Comparison of ENCODE assay signal across 23 cellular contexts in the genomic region with DNA sequence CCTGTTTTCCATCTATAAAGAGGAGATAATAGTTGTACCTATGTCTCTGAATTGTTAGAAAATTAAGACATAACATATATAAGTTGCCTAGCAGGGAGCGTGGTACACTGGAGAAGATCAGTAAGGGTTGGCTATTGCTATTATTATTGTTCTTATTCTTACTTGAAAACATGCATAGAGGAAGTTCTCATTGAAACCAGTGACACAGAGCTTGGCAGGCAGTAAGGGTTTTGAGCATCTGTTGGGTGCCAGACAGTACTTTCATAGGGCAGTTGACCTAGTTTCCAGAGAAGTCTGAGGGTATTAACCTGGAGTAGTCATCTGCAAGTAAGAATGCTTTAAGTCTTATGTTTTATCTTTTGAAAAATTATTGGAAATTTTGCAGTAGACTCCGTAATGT. TPM values are rescaled to one million over a fixed set of nuclear protein-coding genes. Genes with fewer than 3 reads are reported as not detected.
DNase-seq lines count a peak whose midpoint lies in the region; ATAC-seq and TF ChIP-seq lines count a peak whose summit lies in the region.
"Had no signal": no experiment of that assay in that cellular context is flagged by ENCODE, and none has a peak within 500 bp of the region (broad histone marks: within the 10 kb centered on the region; RNA-seq: fewer than 3 reads in every experiment).

No MANE protein-coding gene starts in this region.

- DNase-seq in GM12865 (ENCODE audit: low read depth) = peak; percentile 52
- peak; percentile 33 for DNase-seq in medulla oblongata (ENCODE audit: extremely low spot score)
- no peak for DNase-seq in iPS-NIHi7 (ENCODE audit: extremely low spot score)
- no peak for DNase-seq in neural progenitor cell (ENCODE audit: low spot score)
- DNase-seq: Calu3; heart left ventricle; IMR-90; left colon; naive B cell; NCI-H1436 treated with DMSO at 0.1 percent for 48 hours; NCI-H226; occipital lobe; SHP77; small intestine; stimulated activated CD4-positive, alpha-beta T cell treated with anti-CD3 and anti-CD28 coated beads, Interleukin-1b, Interleukin-23, amount 100 ng/mL, for 48 hours; T-helper 9 cell had no signal

- H3K36me3 ChIP-seq in BLaER1 = no peaks in the 10 kb centered on the region
- H3K36me3 ChIP-seq in neural progenitor cell = no peaks in the 10 kb centered on the region
- H3K36me3 ChIP-seq: heart left ventricle had no signal

- TF ChIP-seq CTCF in GM12865 (IDR thresholded peaks at IDR 0.05; ENCODE audit: insufficient read depth, low read depth, low read length, missing control alignments) (no peak), neural progenitor cell (IDR thresholded peaks at IDR 0.05) (no peak)

- H3K27me3 Mint-ChIP-seq in activated T-helper 17 cell treated with anti-CD3 and anti-CD28 coated beads, Interleukin-2, amount 50 U/mL, for 72 hours = no peaks in the 10 kb centered on the region
- H3K27me3 Mint-ChIP-seq in neural progenitor cell (ENCODE audit: insufficient read depth, low read depth) = no peaks in the 10 kb centered on the region
- H3K27me3 Mint-ChIP-seq: activated naive CD8-positive, alpha-beta T cell; naive B cell had no signal

- H3K4me3 ChIP-seq in BLaER1 (no peak overlapping the region), GM12865 (ENCODE audit: low read depth, low read length) (no peak overlapping the region), neural progenitor cell (no peak overlapping the region)
- H3K4me3 ChIP-seq: heart left ventricle had no signal

- no peak overlapping the region for H2AFZ ChIP-seq in neural progenitor cell (replicated peaks)

- H3F3A ChIP-seq in neural progenitor cell (ENCODE audit: low read depth) = no peaks in the 10 kb centered on the region

- no peaks in the 10 kb centered on the region for H3K9me3 Mint-ChIP-seq in activated T-helper 17 cell treated with anti-CD3 and anti-CD28 coated beads, Interleukin-2, amount 50 U/mL, for 72 hours
- peaks cover under 1% of the 10 kb centered on the region for H3K9me3 Mint-ChIP-seq in neural progenitor cell
- H3K9me3 Mint-ChIP-seq: WTC11 had no signal

- H3K9me3 ChIP-seq in BLaER1 = no peaks in the 10 kb centered on the region; the same call in 1 of the 2 replicates
- H3K9me3 ChIP-seq in neural progenitor cell (ENCODE audit: low read depth) = no peaks in the 10 kb centered on the region

- H3K79me2 ChIP-seq in neural progenitor cell (ENCODE audit: low read depth) = no peaks in the 10 kb centered on the region

- no peak overlapping the region for H3K27ac Mint-ChIP-seq in activated T-helper 17 cell treated with anti-CD3 and anti-CD28 coated beads, Interleukin-2, amount 50 U/mL, for 72 hours
- no peak overlapping the region for H3K27ac Mint-ChIP-seq in neural progenitor cell
- H3K27ac Mint-ChIP-seq: activated naive CD8-positive, alpha-beta T cell; activated T-helper 1 cell treated with anti-CD3 and anti-CD28 coated beads, Interleukin-12 subunit alpha, Interleukin-12 subunit beta, Interleukin-2, Interleukin-4 antibody, amounts not matched to agents 30 ng/mL and 10 ng/mL and 1 ng/mL, durations not matched to agents 14 hours and 24 hours and 36 hours; WTC11 had no signal

- H3K4me2 ChIP-seq in BLaER1 (peak overlapping the region; percentile 77), neural progenitor cell (no peak overlapping the region)

- H3K36me3 Mint-ChIP-seq in activated T-helper 17 cell treated with anti-CD3 and anti-CD28 coated beads, Interleukin-2, amount 50 U/mL, for 72 hours (ENCODE audit: low read depth) = no peaks in the 10 kb centered on the region
- H3K36me3 Mint-ChIP-seq in neural progenitor cell = no peaks in the 10 kb centered on the region
- H3K36me3 Mint-ChIP-seq: WTC11 had no signal

- no peak overlapping the region for H3K4me3 Mint-ChIP-seq in activated T-helper 17 cell treated with anti-CD3 and anti-CD28 coated beads, Interleukin-2, amount 50 U/mL, for 72 hours
- no peak overlapping the region for H3K4me3 Mint-ChIP-seq in neural progenitor cell
- H3K4me3 Mint-ChIP-seq: activated naive CD8-positive, alpha-beta T cell; activated T-helper 1 cell treated with anti-CD3 and anti-CD28 coated beads, Interleukin-12 subunit alpha, Interleukin-12 subunit beta, Interleukin-2, Interleukin-4 antibody, amounts not matched to agents 30 ng/mL and 10 ng/mL and 1 ng/mL, durations not matched to agents 14 hours and 24 hours and 36 hours; naive B cell; WTC11 had no signal

- no peak overlapping the region for H3K9ac ChIP-seq in BLaER1
- no peak overlapping the region for H3K9ac ChIP-seq in neural progenitor cell

- H4K20me1 ChIP-seq in BLaER1 (no peaks in the 10 kb centered on the region), neural progenitor cell (ENCODE audit: low read depth) (no peaks in the 10 kb centered on the region)

- H3K27me3 ChIP-seq in BLaER1 = no peaks in the 10 kb centered on the region
- no peaks in the 10 kb centered on the region for H3K27me3 ChIP-seq in neural progenitor cell
- H3K27me3 ChIP-seq: heart left ventricle had no signal

- H3K4me1 Mint-ChIP-seq in activated T-helper 17 cell treated with anti-CD3 and anti-CD28 coated beads, Interleukin-2, amount 50 U/mL, for 72 hours = peaks cover 11% of the 10 kb centered on the region
- H3K4me1 Mint-ChIP-seq in neural progenitor cell = no peaks in the 10 kb centered on the region
- H3K4me1 Mint-ChIP-seq: naive B cell, WTC11 had no signal

- peaks cover 48% of the 10 kb centered on the region for H3K4me1 ChIP-seq in BLaER1
- no peaks in the 10 kb centered on the region for H3K4me1 ChIP-seq in neural progenitor cell

- peak; percentile 53 for ATAC-seq in activated T-helper 17 cell treated with anti-CD3 and anti-CD28 coated beads, Interleukin-2, amount 50 U/mL, for 72 hours (replicated peaks)
- no peak for ATAC-seq in HG03095 (IDR thresholded peaks at IDR 0.05; ENCODE audit: unreplicated experiment)
- ATAC-seq: heart left ventricle, left colon, WTC11 had no signal

- H3K27ac ChIP-seq in BLaER1 (no peak overlapping the region), neural progenitor cell (no peak overlapping the region)
- H3K27ac ChIP-seq: C4-2B, heart left ventricle had no signal

RNA-seq across cellular contexts. Expression of a gene that starts 13.3 kb away (rescaled TPM):
- total RNA-seq in activated T-helper 17 cell treated with anti-CD3 and anti-CD28 coated beads, Interleukin-2, amount 50 U/mL, for 72 hours = 10 to 100 TPM; 29.7 to 51.5 TPM
- 11.2 and 15.8 TPM in 2 replicates for total RNA-seq in neural progenitor cell (ENCODE audit: low replicate concordance)

Comparison
In these comparisons a context has a peak if more than half of its experiments do, and no peak if none do; other contexts are left out.
1. DNase-seq: peak in GM12865 (single experiment) and medulla oblongata (single experiment); none in iPS-NIHi7 (single experiment) and neural progenitor cell (single experiment).